In genomic region chr14:104432611-104433231, GRCh38 we compare ENCODE assay signal across 17 cellular contexts.
DNase-seq lines count a peak whose midpoint lies in the region; ATAC-seq and TF ChIP-seq lines count a peak whose summit lies in the region.
"Had no signal": no experiment of that assay in that cellular context is flagged by ENCODE, and none has a peak within 500 bp of the region (broad histone marks: within the 10 kb centered on the region; RNA-seq: fewer than 3 reads in every experiment).

No MANE protein-coding gene starts in this region.

- no peaks in the 10 kb centered on the region for H3K9me2 ChIP-seq in Karpas-422 (replicated peaks; ENCODE audit: insufficient read depth, low read length)
- H3K9me2 ChIP-seq: SK-N-SH had no signal

- H3K4me2 ChIP-seq in neuronal stem cell (ENCODE audit: insufficient read depth, low read length, poor library complexity, severe bottlenecking), result no peak overlapping the region
- no peak overlapping the region for H3K4me2 ChIP-seq in Karpas-422 (ENCODE audit: low read depth, low read length, poor library complexity, severe bottlenecking)
- H3K4me2 ChIP-seq: PC-9, SK-N-SH had no signal

- H3K27ac ChIP-seq in left ventricle myocardium inferior (replicated peaks), result no peak overlapping the region
- H3K27ac ChIP-seq in neuronal stem cell (replicated peaks; ENCODE audit: low read length), result no peak overlapping the region
- H3K27ac ChIP-seq in Karpas-422 (ENCODE audit: low read length), result no peak overlapping the region
- no peak overlapping the region for H3K27ac ChIP-seq in A673 (ENCODE audit: low read depth, low read length, poor library complexity, severe bottlenecking)
- H3K27ac ChIP-seq: PC-9 had no signal

- no peak overlapping the region for H2BK5ac ChIP-seq in neuronal stem cell (ENCODE audit: low read length)

- peak overlapping the region; percentile 90 for H2BK12ac ChIP-seq in neuronal stem cell (ENCODE audit: low read length)

- H4K20me1 ChIP-seq in Karpas-422 (ENCODE audit: insufficient read depth, low read depth, low read length), result no peaks in the 10 kb centered on the region

- no peak overlapping the region for H3K4me3 Mint-ChIP-seq in WTC11
- H3K4me3 Mint-ChIP-seq: dendritic cell treated with granulocyte-macrophage colony-stimulating factor and Interleukin-4, amounts not matched to agents 40 ng/mL and 50 ng/mL, for 4 days; immature natural killer cell had no signal

- H3K27me3 ChIP-seq in left ventricle myocardium inferior (ENCODE audit: low read depth) (peaks cover 20% of the 10 kb centered on the region), neuronal stem cell (ENCODE audit: control insufficient read depth in 3 of 3, insufficient read depth in 3 of 3, low read depth in 1 of 3, low read length in 3 of 3) (no peaks in the 10 kb centered on the region), Karpas-422 (ENCODE audit: low read length) (no peaks in the 10 kb centered on the region), A673 (replicated peaks; ENCODE audit: insufficient read depth, low read depth, low read length, poor library complexity) (peaks cover 5% of the 10 kb centered on the region)

- H3K9ac ChIP-seq in neuronal stem cell (ENCODE audit: low read depth, low read length, poor library complexity), result no peak overlapping the region
- no peak overlapping the region for H3K9ac ChIP-seq in Karpas-422 (ENCODE audit: low read length)
- H3K9ac ChIP-seq: SK-N-SH had no signal

- H3K4me3 ChIP-seq in left ventricle myocardium inferior (no peak overlapping the region), neuronal stem cell (ENCODE audit: low read length in 2 of 2) (no peak overlapping the region), Karpas-422 (ENCODE audit: low read length) (no peak overlapping the region), A673 (ENCODE audit: low read depth, low read length, poor library complexity, severe bottlenecking) (no peak overlapping the region)
- H3K4me3 ChIP-seq: HAP-1, K562, lung, PC-9 had no signal

- H2AK5ac ChIP-seq in neuronal stem cell (ENCODE audit: low read depth, low read length), result peak overlapping the region; percentile 88

- H3K27me3 Mint-ChIP-seq in WTC11 (ENCODE audit: low read depth), result no peaks in the 10 kb centered on the region
- H3K27me3 Mint-ChIP-seq: dendritic cell treated with granulocyte-macrophage colony-stimulating factor and Interleukin-4, amounts not matched to agents 40 ng/mL and 50 ng/mL, for 4 days had no signal

- H3K79me1 ChIP-seq in neuronal stem cell (ENCODE audit: low read depth, low read length), result no peaks in the 10 kb centered on the region

- no peak overlapping the region for H2BK120ac ChIP-seq in neuronal stem cell (ENCODE audit: low read depth, low read length)

- no peak overlapping the region for H4K91ac ChIP-seq in neuronal stem cell (ENCODE audit: low read depth, low read length, poor library complexity)

- H3K79me2 ChIP-seq in Karpas-422 (ENCODE audit: low read length), result no peaks in the 10 kb centered on the region

- no peak overlapping the region for H2AFZ ChIP-seq in neuronal stem cell (ENCODE audit: low read length)
- H2AFZ ChIP-seq in Karpas-422 (ENCODE audit: low read length), result no peak overlapping the region
- H2AFZ ChIP-seq: PC-9 had no signal

- H3K36me3 ChIP-seq in left ventricle myocardium inferior (no peaks in the 10 kb centered on the region), neuronal stem cell (replicated peaks in 1 of 2; ENCODE audit: control insufficient read depth in 2 of 2, insufficient read depth in 2 of 2, low read length in 2 of 2) (no peaks in the 10 kb centered on the region), Karpas-422 (ENCODE audit: insufficient read depth, low read length) (no peaks in the 10 kb centered on the region), A673 (ENCODE audit: insufficient read depth, low read length, poor library complexity, severe bottlenecking) (no peaks in the 10 kb centered on the region)
- H3K36me3 ChIP-seq: HAP-1 had no signal

- H3K36me3 Mint-ChIP-seq in WTC11, result no peaks in the 10 kb centered on the region
- H3K36me3 Mint-ChIP-seq: immature natural killer cell had no signal

- no peak for ATAC-seq in Right ventricle myocardium inferior
- no peak for ATAC-seq in WTC11

- H2BK15ac ChIP-seq in neuronal stem cell (ENCODE audit: low read length), result peak overlapping the region; percentile 92

- peak; percentile 39 for DNase-seq in Right ventricle myocardium inferior (ENCODE audit: missing footprints)
- DNase-seq in left ventricle myocardium inferior, result no peak
- DNase-seq in WTC11 (ENCODE audit: low spot score), result peak; percentile 8
- DNase-seq in neuronal stem cell (ENCODE audit: low spot score), result no peak
- DNase-seq in Karpas-422, result no peak
- no peak for DNase-seq in SW480 (ENCODE audit: low spot score)
- no peak for DNase-seq in A673 (ENCODE audit: low spot score)
- DNase-seq: DMS79 treated with DMSO at 0.1 percent for 48 hours; immature natural killer cell; NCI-H1694 treated with DMSO at 0.1 percent for 48 hours; PC-9; SK-N-SH; stimulated activated CD4-positive, alpha-beta T cell treated with anti-CD3 and anti-CD28 coated beads, Interleukin-15, amount 100 ng/mL, for 24 hours had no signal

- peak overlapping the region; percentile 71 for H3K14ac ChIP-seq in neuronal stem cell (ENCODE audit: low read length)

- no peak overlapping the region for H4K8ac ChIP-seq in neuronal stem cell (ENCODE audit: low read depth, low read length)

- H3K4me1 ChIP-seq in left ventricle myocardium inferior (peaks cover 19% of the 10 kb centered on the region), neuronal stem cell (ENCODE audit: control insufficient read depth in 2 of 2, insufficient read depth in 1 of 2, low read depth in 1 of 2, low read length in 2 of 2) (peaks cover 0 to 25% of the 10 kb centered on the region in 2 donors), Karpas-422 (ENCODE audit: low read length) (peaks cover 4% of the 10 kb centered on the region; the same call in 1 of the 2 replicates), A673 (ENCODE audit: insufficient read depth, low read length, poor library complexity, severe bottlenecking) (no peaks in the 10 kb centered on the region)
- H3K4me1 ChIP-seq: HAP-1 had no signal

- H3K4me1 Mint-ChIP-seq in WTC11, result peaks cover 5% of the 10 kb centered on the region; the same call in 1 of the 2 replicates
- H3K4me1 Mint-ChIP-seq: immature natural killer cell had no signal

- H3K9me3 ChIP-seq in left ventricle myocardium inferior (replicated peaks) (no peaks in the 10 kb centered on the region), neuronal stem cell (replicated peaks in 1 of 2; ENCODE audit: control insufficient read depth in 2 of 2, insufficient read depth in 1 of 2, low read depth in 1 of 2, low read length in 2 of 2) (no peaks in the 10 kb centered on the region), Karpas-422 (ENCODE audit: low read length) (no peaks in the 10 kb centered on the region), A673 (ENCODE audit: low read depth, low read length, poor library complexity, severe bottlenecking) (no peaks in the 10 kb centered on the region)
- H3K9me3 ChIP-seq: HAP-1, SK-N-SH had no signal

- BruUV-seq in A673 (replicated peaks; lab: Mats Ljungman, UMichigan), result no TSS peak

- no peak overlapping the region for H3K27ac Mint-ChIP-seq in WTC11
- H3K27ac Mint-ChIP-seq: dendritic cell treated with granulocyte-macrophage colony-stimulating factor and Interleukin-4, amounts not matched to agents 40 ng/mL and 50 ng/mL, for 4 days; immature natural killer cell had no signal

- POLR2A ChIA-PET in WTC11 (lab: Charles Lee) (no interaction called here), A673 (lab: Charles Lee; ENCODE audit: low non-redundant PET) (no interaction called here)

- H3K23ac ChIP-seq in neuronal stem cell (ENCODE audit: low read depth, low read length, poor library complexity), result peak overlapping the region; percentile 80

- H3K18ac ChIP-seq in neuronal stem cell (ENCODE audit: low read length), result peak overlapping the region; percentile 85

- CTCF ChIA-PET in WTC11 (lab: Charles Lee) (interaction anchor here (0.6 to 1.5 kb wide), 2 partner anchors 40 to 298 kb away, joined by 3 to 4 read pairs; no protein-coding TSS in a partner anchor), A673 (lab: Charles Lee) (no interaction called here)

- intact Hi-C loops in Right ventricle myocardium inferior (cut with DNase I) (no loop called here), left ventricle myocardium inferior (cut with micrococcal nuclease) (no loop called here), A673 (cut with micrococcal nuclease; ENCODE audit: unreplicated experiment) (no loop called here)

- TF ChIP-seq CTCF in left ventricle myocardium inferior (IDR thresholded peaks at IDR 0.05; ENCODE audit: borderline replicate concordance) (no peak), WTC11 (IDR thresholded peaks at IDR 0.05) (no peak), A673 (conservative IDR thresholded peaks at IDR 0.05; ENCODE audit: low read depth, low read length) (no peak)

- no CpG with 5 or more reads among the region's 27 CpGs for WGBS in neuronal stem cell (ENCODE audit: extremely low coverage in 2 of 2, insufficient read length in 2 of 2, insufficient replicate concordance in 1 of 2), 2 donors

- H3K9me3 Mint-ChIP-seq in WTC11, result peaks cover 4% of the 10 kb centered on the region; the same call in 1 of the 2 replicates
- H3K9me3 Mint-ChIP-seq: dendritic cell treated with granulocyte-macrophage colony-stimulating factor and Interleukin-4, amounts not matched to agents 40 ng/mL and 50 ng/mL, for 4 days; immature natural killer cell had no signal

- no peak overlapping the region for H3K4ac ChIP-seq in neuronal stem cell (ENCODE audit: low read length)

Comparison
In these comparisons a context has a peak if more than half of its experiments do, and no peak if none do; other contexts are left out.
1. DNase-seq: peak in Right ventricle myocardium inferior (single experiment) and WTC11 (single experiment); none in left ventricle myocardium inferior (single experiment), neuronal stem cell (single experiment), Karpas-422 (single experiment), SW480 (single experiment) and A673 (single experiment).